8 cellular contexts compared by ENCODE assay signal in genomic region chr5:112706446-112707016, GRCh38. TPM values are rescaled to one million over a fixed set of nuclear protein-coding genes. Genes with fewer than 3 reads are reported as not detected.
DNase-seq lines count a peak whose midpoint lies in the region; ATAC-seq and TF ChIP-seq lines count a peak whose summit lies in the region.

No MANE protein-coding gene starts in this region.

- peak overlapping the region; percentile 96 for H2AFZ ChIP-seq in GM23248

- DNase-seq in GM23248 (no peak), SJCRH30 (no peak), epithelial cell of proximal tubule (ENCODE audit: low read depth) (no peak), C1 segment of cervical spinal cord (lab: John Stamatoyannopoulos, UW) (no peak), left lobe of liver (ENCODE audit: low spot score) (no peak)

- H3K4me1 ChIP-seq in GM23248 (ENCODE audit: insufficient read depth), result peaks cover 12% of the 10 kb centered on the region
- H3K4me1 ChIP-seq in SJCRH30, result peaks cover 17% of the 10 kb centered on the region
- H3K4me1 ChIP-seq in rectal smooth muscle tissue (ENCODE audit: control insufficient read depth, insufficient read depth, low read length), result peaks cover 5% of the 10 kb centered on the region

- ATAC-seq in HG03342 (IDR thresholded peaks at IDR 0.05; ENCODE audit: unreplicated experiment), result no peak
- no peak for ATAC-seq in left lobe of liver
- ATAC-seq in GM21515 (IDR thresholded peaks at IDR 0.05; ENCODE audit: unreplicated experiment), result no peak

- in situ Hi-C loops in GM23248 (cut with MboI), result no loop called here

- H3K79me2 ChIP-seq in GM23248 (ENCODE audit: insufficient read depth), result peaks cover 37% of the 10 kb centered on the region

- H3K4me3 ChIP-seq in GM23248 (peak overlapping the region; percentile 90), SJCRH30 (peak overlapping the region; percentile 78), epithelial cell of proximal tubule (ENCODE audit: low read depth, low read length) (peak overlapping the region; percentile 97), rectal smooth muscle tissue (ENCODE audit: low read length) (no peak overlapping the region)

- H3K9me3 ChIP-seq in GM23248 (ENCODE audit: low read depth), result no peaks in the 10 kb centered on the region
- H3K9me3 ChIP-seq in SJCRH30 (replicated peaks), result no peaks in the 10 kb centered on the region

- H3K9me2 ChIP-seq in GM23248 (ENCODE audit: insufficient read depth), result no peaks in the 10 kb centered on the region

- H3K9ac ChIP-seq in GM23248, result peak overlapping the region; percentile 86
- no peak overlapping the region for H3K9ac ChIP-seq in rectal smooth muscle tissue (ENCODE audit: low read length)

- whole genome bisulfite sequencing in GM23248 (ENCODE audit: low coverage in 1 of 2, low lambda C conversion rate in 2 of 2, missing lambda C conversion rate in 2 of 2), 2 experiments, result 77 to 83% methylated on average over 4 of the region's 4 CpGs

- H3K27me3 ChIP-seq in GM23248 (replicated peaks; ENCODE audit: insufficient read depth) (no peaks in the 10 kb centered on the region), SJCRH30 (no peaks in the 10 kb centered on the region), rectal smooth muscle tissue (ENCODE audit: control insufficient read depth, insufficient read depth, low read length) (no peaks in the 10 kb centered on the region)

- H3F3A ChIP-seq in GM23248 (ENCODE audit: insufficient read depth), result peaks cover 14% of the 10 kb centered on the region

- no peaks in the 10 kb centered on the region for H4K20me1 ChIP-seq in GM23248 (ENCODE audit: insufficient read depth)

- no peak for TF ChIP-seq CTCF in epithelial cell of proximal tubule (conservative IDR thresholded peaks at IDR 0.05; ENCODE audit: low read depth, low read length)

- H3K36me3 ChIP-seq in GM23248 (ENCODE audit: low read depth), result no peaks in the 10 kb centered on the region
- H3K36me3 ChIP-seq in SJCRH30, result no peaks in the 10 kb centered on the region
- H3K36me3 ChIP-seq in rectal smooth muscle tissue (ENCODE audit: control insufficient read depth, insufficient read depth, low read length), result no peaks in the 10 kb centered on the region

- peak overlapping the region; percentile 66 for H3K27ac ChIP-seq in GM23248
- peak overlapping the region; percentile 56; the same call in 1 of the 2 replicates for H3K27ac ChIP-seq in SJCRH30
- peak overlapping the region; percentile 91 for H3K27ac ChIP-seq in rectal smooth muscle tissue (ENCODE audit: low read depth, low read length)

- peak overlapping the region; percentile 83 for H3K4me2 ChIP-seq in GM23248 (ENCODE audit: unreplicated experiment)

RNA-seq across cellular contexts. Expression of gene APC, which starts 31.2 kb away (rescaled TPM):
- total RNA-seq in GM23248 (2014; rRNA removed; shearing (Covaris generic)), result 34.2 and 47.2 TPM in 2 replicates
- polyA plus RNA-seq in GM23248 (2016; fragmentation: Nextera tagmentation; extraction: Ambion mirVana), result 17.8 and 18.1 TPM in 2 replicates
- total RNA-seq in SJCRH30 (2014; rRNA removed; shearing (Covaris generic)), result 35.9 and 39.6 TPM in 2 replicates
- total RNA-seq in epithelial cell of proximal tubule, result 15.2 and 24.0 TPM in 2 replicates
- total RNA-seq in left lobe of liver, result 18.9 TPM
